In genomic region chr2:178480227-178481181, GRCh38 we compare ENCODE assay signal across 1 cellular context.
TF ChIP-seq lines count a peak whose summit lies in the region.

Gene PLEKHA3, plus strand, starts transcription at chr2:178480457. Its CDS starts 413 bp downstream, at chr2:178480870.

TF ChIP-seq in K562, 482 proteins besides CTCF, POLR2A, EP300 and RAD21 (continued from another document):
- no peak for TF ChIP-seq RERE (CRISPR knock-in tag; IDR thresholded peaks at IDR 0.05; ENCODE audit: borderline replicate concordance)
- TF ChIP-seq KDM5B (IDR thresholded peaks at IDR 0.05; ENCODE audit: insufficient replicate concordance, low read depth, low read length) = peak; percentile 80
- TF ChIP-seq TAF1 (IDR thresholded peaks at IDR 0.05; ENCODE audit: control insufficient read depth, extremely low read depth, insufficient read depth, low read length, severe bottlenecking) = peak; percentile 73
- peak; percentile 31; the same call in 1 of the 2 replicates for TF ChIP-seq MBD2 (IDR thresholded peaks at IDR 0.05; ENCODE audit: borderline replicate concordance, low read depth)
- TF ChIP-seq GTF2F1 (IDR thresholded peaks at IDR 0.05; ENCODE audit: low read depth, low read length) = no peak
- TF ChIP-seq NONO (IDR thresholded peaks at IDR 0.05; ENCODE audit: low read depth in 2 of 2, low read length in 1 of 2) = peak in 1 of 2 experiments; percentile 72; a peak in 2 of 4 replicates
- no peak for TF ChIP-seq NCOA6 (IDR thresholded peaks at IDR 0.05)
- TF ChIP-seq E2F5 (CRISPR knock-in tag; IDR thresholded peaks at IDR 0.05) = 0 out of 2 replicates have a peak, but pooled peaks have one; percentile 62
- TF ChIP-seq MEF2A (IDR thresholded peaks at IDR 0.05; ENCODE audit: control insufficient read depth, low read depth, low read length) = no peak
- peak; percentile 93 for TF ChIP-seq POLR2G (IDR thresholded peaks at IDR 0.05; ENCODE audit: low read depth, low read length)
- peak; percentile 58 for TF ChIP-seq ZBTB12 (CRISPR knock-in tag; IDR thresholded peaks at IDR 0.05)
- TF ChIP-seq THAP7 (CRISPR knock-in tag; IDR thresholded peaks at IDR 0.05) = 0 out of 2 replicates have a peak, but pooled peaks have one; percentile 50
- peak; percentile 84 for TF ChIP-seq ELF2 (CRISPR knock-in tag; IDR thresholded peaks at IDR 0.05)
- peak; percentile 73 for TF ChIP-seq PHF20 (IDR thresholded peaks at IDR 0.05; ENCODE audit: partially characterized antibody)
- no peak for TF ChIP-seq ESRRB (CRISPR knock-in tag; IDR thresholded peaks at IDR 0.05; ENCODE audit: borderline replicate concordance)
- TF ChIP-seq MLLT1 (IDR thresholded peaks at IDR 0.05) = no peak
- peak; percentile 49 for TF ChIP-seq TBP (optimal IDR thresholded peaks at IDR 0.05; ENCODE audit: low read depth, low read length)
- TF ChIP-seq ATF1 (CRISPR knock-in tag; IDR thresholded peaks at IDR 0.05) = 0 out of 2 replicates have a peak, but pooled peaks have one; percentile 6
- TF ChIP-seq ATF1 (tag; IDR thresholded peaks at IDR 0.05) = peak; percentile 89
- peak; percentile 65; the same call in 1 of the 2 replicates for TF ChIP-seq ZBTB17 (CRISPR knock-in tag; IDR thresholded peaks at IDR 0.05)
- peak; percentile 45; the same call in 1 of the 2 replicates for TF ChIP-seq ESRRA (IDR thresholded peaks at IDR 0.05; ENCODE audit: borderline replicate concordance, low read depth)
- TF ChIP-seq MYC (IDR thresholded peaks at IDR 0.05; ENCODE audit: low read depth, low read length) = peak; percentile 53
- no peak for TF ChIP-seq MYC (CRISPR knock-in tag; IDR thresholded peaks at IDR 0.05; ENCODE audit: borderline replicate concordance, low read depth)
- TF ChIP-seq SMAD1 (IDR thresholded peaks at IDR 0.05; ENCODE audit: low read depth, low read length, partially characterized antibody) = peak; percentile 14
- TF ChIP-seq ZNF274 (IDR thresholded peaks at IDR 0.05; ENCODE audit: borderline replicate concordance, low read depth, low read length) = no peak
- peak; percentile 85 for TF ChIP-seq CREB3L1 (IDR thresholded peaks at IDR 0.05; ENCODE audit: borderline replicate concordance, low read depth)
- TF ChIP-seq ETS1 (conservative IDR thresholded peaks at IDR 0.05; ENCODE audit: control insufficient read depth, low read depth, low read length) = peak; percentile 79
- TF ChIP-seq REST (CRISPR knock-in tag; IDR thresholded peaks at IDR 0.05; ENCODE audit: low read depth) = peak; percentile 63; the same call in 1 of the 2 replicates
- TF ChIP-seq MTF1 (CRISPR knock-in tag; IDR thresholded peaks at IDR 0.05; ENCODE audit: borderline replicate concordance) = no peak
- TF ChIP-seq HMGXB4 (CRISPR knock-in tag; IDR thresholded peaks at IDR 0.05) = no peak
- peak; percentile 90 for TF ChIP-seq GABPA (tag; conservative IDR thresholded peaks at IDR 0.05; ENCODE audit: low read depth)
- TF ChIP-seq EP400 (IDR thresholded peaks at IDR 0.05) = peak; percentile 48
- peak; percentile 55 to 85 for TF ChIP-seq E2F6 (IDR thresholded peaks at IDR 0.05; ENCODE audit: borderline replicate concordance in 1 of 2, extremely low read depth in 1 of 2, insufficient read depth in 1 of 2, insufficient read length in 1 of 2, low read depth in 1 of 2, low read length in 1 of 2, poor library complexity in 1 of 2, severe bottlenecking in 1 of 2)
- no peak for TF ChIP-seq BACH1 (tag; IDR thresholded peaks at IDR 0.05)
- TF ChIP-seq KAT8 (IDR thresholded peaks at IDR 0.05; ENCODE audit: low read depth) = no peak
- TF ChIP-seq FIP1L1 (IDR thresholded peaks at IDR 0.05; ENCODE audit: low read depth, low read length, poor library complexity, severe bottlenecking) = peak; percentile 58
- peak; percentile 94 for TF ChIP-seq NRF1 (conservative IDR thresholded peaks at IDR 0.05 in 1 of 2, IDR thresholded peaks at IDR 0.05 in 1 of 2)
- TF ChIP-seq BRD4 (IDR thresholded peaks at IDR 0.05) = peak; percentile 58; the same call in 1 of the 2 replicates
- peak; percentile 97 for TF ChIP-seq CXXC5 (CRISPR knock-in tag; IDR thresholded peaks at IDR 0.05)
- no peak for TF ChIP-seq PYGO2 (tag; IDR thresholded peaks at IDR 0.05)
- peak in 1 of 2 experiments; percentile 45; a peak in 1 of 4 replicates for TF ChIP-seq TEAD1 (CRISPR knock-in tag; IDR thresholded peaks at IDR 0.05)
